Comparison of ENCODE assay signal across 8 cellular contexts in the genomic region with DNA sequence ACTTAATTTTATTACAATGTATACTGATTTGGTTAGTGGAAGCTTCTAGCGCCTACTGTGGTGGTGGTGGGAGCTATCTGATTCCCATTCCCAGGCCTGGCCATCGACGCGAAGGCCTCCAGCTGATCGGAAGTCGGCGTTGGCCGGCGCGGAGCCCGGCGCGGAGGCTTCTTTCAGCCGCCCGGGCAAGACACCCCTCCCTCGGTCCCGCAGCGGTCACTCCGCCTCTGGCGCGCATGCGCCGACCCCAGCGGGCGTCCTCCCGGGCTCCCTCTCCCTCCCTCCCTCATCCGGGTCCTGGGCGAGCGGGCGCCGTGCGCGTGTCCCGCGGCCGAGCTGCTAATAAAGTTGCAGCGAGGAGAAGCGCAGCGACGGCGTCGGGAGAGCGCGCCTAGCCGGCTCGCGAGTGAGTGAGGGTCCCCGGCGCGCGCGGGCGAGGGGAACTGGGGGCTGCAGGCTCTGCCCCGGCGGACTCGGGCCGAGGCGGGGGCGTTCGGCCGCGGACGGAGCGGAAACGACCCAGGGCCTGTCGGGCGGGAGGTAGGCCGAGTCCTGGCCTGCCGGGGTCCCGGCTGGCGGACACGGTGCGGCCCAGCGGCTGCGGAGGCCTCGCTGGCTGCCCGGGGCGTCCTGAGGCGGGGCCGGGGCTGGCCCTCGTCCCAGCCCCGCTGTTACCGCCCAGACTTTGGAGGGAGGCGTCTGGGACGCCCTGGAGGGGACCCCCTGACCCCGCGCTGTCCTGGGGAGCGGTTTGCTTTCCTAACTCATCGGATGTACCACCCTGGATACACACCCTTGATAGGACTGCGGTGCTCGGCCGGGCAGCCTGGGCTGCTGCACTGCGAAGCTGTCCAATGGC. TPM values are rescaled to one million over a fixed set of nuclear protein-coding genes. Genes with fewer than 3 reads are reported as not detected.
DNase-seq lines count a peak whose midpoint lies in the region; ATAC-seq, FAIRE-seq and TF ChIP-seq lines count a peak whose summit lies in the region.

A gene (plus strand): TSS at position 289 of the 859 bp plus-strand sequence. CDS start 20,916 bp downstream, outside the sequence.

- H3K4me1 ChIP-seq in pancreas (peaks cover 11 to 21% (median 19%) of the 10 kb centered on the region in 3 donors), thyroid gland (peaks cover 23 to 24% of the 10 kb centered on the region in 2 donors)

- intact Hi-C loops in Right ventricle myocardium superior (cut with DNase I), result loop anchor here (5.0 kb wide), 1 partner anchor 45 kb away; no protein-coding TSS in a partner anchor
- intact Hi-C loops in pancreas (cut with DNase I), result loop anchor here in 1 of 3 donors (10.0 kb wide), 1 partner anchor 58 kb away; no protein-coding TSS in a partner anchor
- intact Hi-C loops in thyroid gland (cut with DNase I), result no loop called here

- H3K27me3 ChIP-seq in pancreas (no peaks in the 10 kb centered on the region), thyroid gland (no peaks in the 10 kb centered on the region)

- H3K9me3 ChIP-seq in pancreas, result no peaks in the 10 kb centered on the region
- H3K9me3 ChIP-seq in thyroid gland, result no peaks in the 10 kb centered on the region

- FAIRE-seq in pancreas (lab: Jason Lieb, UNC), result no peak

- H3K36me3 ChIP-seq in pancreas (no peaks in the 10 kb centered on the region), thyroid gland (no peaks in the 10 kb centered on the region)

- H3K4me3 ChIP-seq in pancreas (peak within 1 kb of the TSS; percentile 71 to 90 (median 84)), thyroid gland (replicated peaks in 1 of 3) (peak within 1 kb of the TSS; percentile 35 to 91 (median 86))

- H3K27ac ChIP-seq in pancreas (peak within 1 kb of the TSS; percentile 91 to 98 (median 93)), thyroid gland (peak within 1 kb of the TSS; percentile 76 to 96 (median 95))

- TF ChIP-seq CTCF in pancreas (IDR thresholded peaks at IDR 0.05), result no peak
- TF ChIP-seq CTCF in thyroid gland (IDR thresholded peaks at IDR 0.05), result no peak

- WGBS in pancreas, 2 donors, result 1% methylated on average over 86 to 93 of the region's 93 CpGs
- 0 to 1% methylated on average over 15 to 51 of the region's 93 CpGs for WGBS in thyroid gland, 2 donors

- DNase-seq in NCI-H1048 (lab: John Stamatoyannopoulos, UW) (peak; percentile 78), SW 1271 (lab: John Stamatoyannopoulos, UW) (peak; percentile 73 to 91), Right ventricle myocardium superior (peak; percentile 97), pancreas (peak; percentile 95 to 99 (median 97)), thyroid gland (peak; percentile 95 to 97)
- peak; percentile 17 for DNase-seq in activated naive CD8-positive, alpha-beta T cell treated with anti-CD3 and anti-CD28 coated beads, Interleukin-2, amount 50 U/mL, for 16 hours (ENCODE audit: low read depth, low spot score)

- TF ChIP-seq POLR2A in GM10847 (IDR thresholded peaks at IDR 0.05; ENCODE audit: extremely low read depth, insufficient read length) (peak; percentile 42), thyroid gland (IDR thresholded peaks at IDR 0.05) (peak; percentile 21 to 85)

- peak; percentile 93 for ATAC-seq in HG02571 (IDR thresholded peaks at IDR 0.05; ENCODE audit: unreplicated experiment)
- peak; percentile 100 for ATAC-seq in Right ventricle myocardium superior (ENCODE audit: poor library complexity)
- ATAC-seq in pancreas, result peak; percentile 96 to 99 (median 98)

RNA-seq across cellular contexts. Expression of the gene that starts here (rescaled TPM):
- 37.2 TPM for total RNA-seq in Right ventricle myocardium superior
- 10 to 100 TPM; 18.5 to 46.1 (median 23.4) TPM for total RNA-seq in pancreas
- polyA plus RNA-seq in pancreas, result 1 to 10 TPM; 4.3 to 8.8 TPM
- 100 to 1,000 TPM in 1 of 4 donors, 10 to 100 TPM in 3; 51.8 to 122 (median 63.3) TPM for total RNA-seq in thyroid gland

Comparison
In these comparisons a context has a peak if more than half of its experiments do, and no peak if none do; other contexts are left out.
1. Peak in every context shown above with its lines: DNase-seq, ATAC-seq, H3K4me3 ChIP-seq and H3K27ac ChIP-seq.
2. DNase-seq: peak in every context shown above with its lines; median percentile 97 in Right ventricle myocardium superior; 97 in pancreas; 96 in thyroid gland; 82 in SW 1271; 78 in NCI-H1048; 17 in activated naive CD8-positive, alpha-beta T cell treated with anti-CD3 and anti-CD28 coated beads, Interleukin-2, amount 50 U/mL, for 16 hours.